ENCODE assay signal across 16 cellular contexts in genomic region chr20:23412026-23412425, GRCh38. TPM values are rescaled to one million over a fixed set of nuclear protein-coding genes. Genes with fewer than 3 reads are reported as not detected.
DNase-seq lines count a peak whose midpoint lies in the region; ATAC-seq and TF ChIP-seq lines count a peak whose summit lies in the region.
"Had no signal": no experiment of that assay in that cellular context is flagged by ENCODE, and none has a peak within 500 bp of the region (broad histone marks: within the 10 kb centered on the region; RNA-seq: fewer than 3 reads in every experiment).

No MANE protein-coding gene starts in this region.

- H3K9me3 ChIP-seq in IMR-90 (ENCODE audit: control insufficient read depth, insufficient read depth, low read length) (no peaks in the 10 kb centered on the region), left lung (no peaks in the 10 kb centered on the region)
- H3K9me3 ChIP-seq: esophagus squamous epithelium, prostate gland had no signal

- H4K5ac ChIP-seq in IMR-90 (ENCODE audit: low read depth, low read length), result no peak overlapping the region

- H3K4me2 ChIP-seq in IMR-90 (ENCODE audit: low read depth, low read length), result peak overlapping the region; percentile 52

- H3K9me3 Mint-ChIP-seq in CD14-positive monocyte, result no peaks in the 10 kb centered on the region
- H3K9me3 Mint-ChIP-seq: activated naive CD4-positive, alpha-beta T cell treated with anti-CD3 and anti-CD28 coated beads, Interleukin-2, amount 50 U/mL, for 24 hours; type B pancreatic cell had no signal

- H3K9ac ChIP-seq in IMR-90 (ENCODE audit: low read depth, low read length), result no peak overlapping the region; the same call in 1 of the 2 replicates

- DNase-seq in AG10803 (ENCODE audit: low read depth) (peak; percentile 82), IMR-90 (peak; percentile 7), cerebellar cortex (ENCODE audit: low spot score) (peak; percentile 30), left lung (no peak), GM19240 (ENCODE audit: insufficient read length, low spot score) (no peak), CD14-positive monocyte (ENCODE audit: low spot score) (no peak)
- DNase-seq: activated CD8-positive, alpha-beta memory T cell treated with anti-CD3 and anti-CD28 coated beads, Interleukin-2, amount 50 U/mL, for 48 hours; esophagus squamous epithelium; Karpas-422; NCI-H187 treated with DMSO at 0.1 percent for 48 hours; stimulated activated CD4-positive, alpha-beta T cell treated with anti-CD3 and anti-CD28 coated beads, Interleukin-4, amount 100 ng/mL, for 1 hour had no signal

- no peak overlapping the region for H2BK15ac ChIP-seq in IMR-90 (ENCODE audit: low read depth, low read length)

- ATAC-seq in IMR-90 (ENCODE audit: low read depth) (peak; percentile 55), left lung (peak; percentile 79), HG02678 (IDR thresholded peaks at IDR 0.05; ENCODE audit: unreplicated experiment) (no peak), HG03432 (IDR thresholded peaks at IDR 0.05; ENCODE audit: unreplicated experiment) (no peak)

- peaks cover 4 to 10% of the 10 kb centered on the region in 2 donors for H3K36me3 Mint-ChIP-seq in CD14-positive monocyte

- no peak overlapping the region for H3K4me3 ChIP-seq in AG10803 (ENCODE audit: low read length)
- H3K4me3 ChIP-seq in IMR-90 (ENCODE audit: insufficient read depth, low read depth, low read length), result no peak overlapping the region
- H3K4me3 ChIP-seq in left lung, result no peak overlapping the region
- H3K4me3 ChIP-seq: esophagus squamous epithelium, prostate gland had no signal

- no peak overlapping the region for H4K91ac ChIP-seq in IMR-90 (ENCODE audit: insufficient read depth, low read depth, low read length)

- no peak overlapping the region for H2BK5ac ChIP-seq in IMR-90 (ENCODE audit: low read depth, low read length, poor library complexity, severe bottlenecking)

- no peaks in the 10 kb centered on the region for H3K27me3 ChIP-seq in IMR-90 (ENCODE audit: control insufficient read depth, insufficient read depth, low read length)
- no peaks in the 10 kb centered on the region for H3K27me3 ChIP-seq in left lung
- H3K27me3 ChIP-seq: esophagus squamous epithelium had no signal

- H4K8ac ChIP-seq in IMR-90 (ENCODE audit: low read depth in 2 of 2, low read length in 2 of 2), result no peak overlapping the region

- H3K27ac Mint-ChIP-seq in CD14-positive monocyte, result no peak overlapping the region
- H3K27ac Mint-ChIP-seq: type B pancreatic cell had no signal

- TF ChIP-seq RAD21 in IMR-90 (IDR thresholded peaks at IDR 0.05; ENCODE audit: low read length), result no peak

- CTCF ChIA-PET in IMR-90 (lab: Yijun Ruan, JAX), result no interaction called here

- peaks cover 7% of the 10 kb centered on the region for H3K4me1 ChIP-seq in IMR-90 (ENCODE audit: control insufficient read depth, insufficient read depth, low read length)
- peaks cover 0 to 20% of the 10 kb centered on the region in 2 donors for H3K4me1 ChIP-seq in left lung
- H3K4me1 ChIP-seq: prostate gland had no signal

- H3K27ac ChIP-seq in IMR-90 (ENCODE audit: insufficient read depth, low read length) (no peak overlapping the region), left lung (no peak overlapping the region)
- H3K27ac ChIP-seq: esophagus squamous epithelium, prostate gland had no signal

- H3K4me3 Mint-ChIP-seq in CD14-positive monocyte, result no peak overlapping the region
- H3K4me3 Mint-ChIP-seq: activated naive CD4-positive, alpha-beta T cell treated with anti-CD3 and anti-CD28 coated beads, Interleukin-2, amount 50 U/mL, for 24 hours; type B pancreatic cell had no signal

- H2BK20ac ChIP-seq in IMR-90 (ENCODE audit: low read depth, low read length), result no peak overlapping the region

- no peak overlapping the region for H3K4ac ChIP-seq in IMR-90 (ENCODE audit: low read depth, low read length)

- H2AK9ac ChIP-seq in IMR-90 (replicated peaks; ENCODE audit: low read depth, low read length, poor library complexity), result no peak overlapping the region

- H3K9me1 ChIP-seq in IMR-90 (ENCODE audit: insufficient read depth, low read length), result 0 out of 2 replicates have a peak, but pooled peaks cover 6% of the 10 kb centered on the region

- POLR2A ChIA-PET in IMR-90 (lab: Charles Lee; ENCODE audit: unreplicated experiment), result no interaction called here

- H3K23ac ChIP-seq in IMR-90 (ENCODE audit: low read depth, low read length), result no peak overlapping the region

- H2AFZ ChIP-seq in IMR-90 (replicated peaks; ENCODE audit: low read length, poor library complexity), result no peak overlapping the region

- TF ChIP-seq CTCF in AG10803 (conservative IDR thresholded peaks at IDR 0.05; ENCODE audit: low read length) (no peak), IMR-90 (conservative IDR thresholded peaks at IDR 0.05; ENCODE audit: low read depth, low read length) (no peak), left lung (IDR thresholded peaks at IDR 0.05) (no peak), CD14-positive monocyte (IDR thresholded peaks at IDR 0.05) (no peak)

- H2BK120ac ChIP-seq in IMR-90 (ENCODE audit: low read depth, low read length), result no peak overlapping the region

- intact Hi-C loops in IMR-90 (cut with micrococcal nuclease), result no loop called here
- intact Hi-C loops in left lung (cut with DNase I), result loop anchor here in 1 of 2 donors (10.0 kb wide), 1 partner anchor 47 kb away; the partner anchor contains the start of gene GZF1
- intact Hi-C loops in CD14-positive monocyte (cut with micrococcal nuclease), result no loop called here

- H3K4me1 Mint-ChIP-seq in CD14-positive monocyte, result peaks cover 11% of the 10 kb centered on the region

- WGBS in IMR-90 (ENCODE audit: extremely low coverage in 2 of 2, insufficient read length in 1 of 2), 2 experiments, result no CpG with 5 or more reads among the region's 1 CpG

- H3K14ac ChIP-seq in IMR-90 (replicated peaks; ENCODE audit: low read depth, low read length), result 0 out of 2 replicates have a peak overlapping the region, but pooled peaks have one; percentile 67

- in situ Hi-C loops in IMR-90 (cut with MboI; ENCODE audit: low sequenced_read_pairs), result no loop called here

- TF ChIP-seq POLR2A in IMR-90 (IDR thresholded peaks at IDR 0.05; ENCODE audit: low read depth, low read length), result no peak

- H3K56ac ChIP-seq in IMR-90 (ENCODE audit: extremely low read depth, insufficient read depth, low read length), result no peak overlapping the region

- no peak overlapping the region; the same call in 1 of the 2 replicates for H2AK5ac ChIP-seq in IMR-90 (ENCODE audit: low read depth, low read length)

- no peaks in the 10 kb centered on the region for H3K36me3 ChIP-seq in IMR-90 (ENCODE audit: control insufficient read depth, insufficient read depth, low read length)
- no peaks in the 10 kb centered on the region for H3K36me3 ChIP-seq in left lung
- H3K36me3 ChIP-seq: esophagus squamous epithelium, prostate gland had no signal

- H3K18ac ChIP-seq in IMR-90 (ENCODE audit: low read depth, low read length), result no peak overlapping the region

- no TSS peak for BruUV-seq in IMR-90 (replicated peaks; lab: Mats Ljungman, UMichigan)

- H3K79me1 ChIP-seq in IMR-90 (ENCODE audit: low read depth in 1 of 2, low read length in 2 of 2), result peaks cover 11 to 54% of the 10 kb centered on the region in 2 experiments

- H4K20me1 ChIP-seq in IMR-90 (ENCODE audit: insufficient read depth, low read length), result peaks cover 42% of the 10 kb centered on the region

- dilution Hi-C loops in IMR-90 (cut with HindIII; ENCODE audit: low sequenced_read_pairs, unreplicated experiment), result no loop called here

- H3K27me3 Mint-ChIP-seq in CD14-positive monocyte (ENCODE audit: low read depth in 3 of 3), result no peaks in the 10 kb centered on the region
- H3K27me3 Mint-ChIP-seq: activated naive CD4-positive, alpha-beta T cell treated with anti-CD3 and anti-CD28 coated beads, Interleukin-2, amount 50 U/mL, for 24 hours; type B pancreatic cell had no signal

TF ChIP-seq in IMR-90, 13 proteins besides CTCF, POLR2A, EP300 and RAD21 (continues in another document):
- TF ChIP-seq MXI1 (IDR thresholded peaks at IDR 0.05; ENCODE audit: borderline replicate concordance, low read depth, low read length), result no peak
- TF ChIP-seq, protein P1, sequence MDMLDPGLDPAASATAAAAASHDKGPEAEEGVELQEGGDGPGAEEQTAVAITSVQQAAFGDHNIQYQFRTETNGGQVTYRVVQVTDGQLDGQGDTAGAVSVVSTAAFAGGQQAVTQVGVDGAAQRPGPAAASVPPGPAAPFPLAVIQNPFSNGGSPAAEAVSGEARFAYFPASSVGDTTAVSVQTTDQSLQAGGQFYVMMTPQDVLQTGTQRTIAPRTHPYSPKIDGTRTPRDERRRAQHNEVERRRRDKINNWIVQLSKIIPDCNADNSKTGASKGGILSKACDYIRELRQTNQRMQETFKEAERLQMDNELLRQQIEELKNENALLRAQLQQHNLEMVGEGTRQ (IDR thresholded peaks at IDR 0.05; ENCODE audit: low read depth, low read length), result no peak; the same call in 1 of the 2 replicates
- no peak; the same call in 1 of the 2 replicates for TF ChIP-seq BHLHE40 (IDR thresholded peaks at IDR 0.05; ENCODE audit: low read depth, low read length)
- TF ChIP-seq RCOR1 (IDR thresholded peaks at IDR 0.05; ENCODE audit: insufficient replicate concordance, low read length), result no peak
- no peak for TF ChIP-seq RFX5 (IDR thresholded peaks at IDR 0.05; ENCODE audit: low read depth, low read length)
- no peak for TF ChIP-seq MAZ (IDR thresholded peaks at IDR 0.05; ENCODE audit: borderline replicate concordance, low read depth, low read length)
- TF ChIP-seq CHD1 (IDR thresholded peaks at IDR 0.05; ENCODE audit: low read depth, low read length), result no peak

RNA-seq across cellular contexts. Expression of gene NAPB, which starts 9.3 kb away (rescaled TPM):
- 3.9 and 5.2 TPM in 2 replicates for total RNA-seq in IMR-90 (2012; rRNA removed)
- 2.8 and 4.4 TPM in 2 replicates for polyA plus RNA-seq in IMR-90 (2012; rRNA removed)
- polyA plus RNA-seq in IMR-90 (2012; cell fraction: cytosol; rRNA removed), result 0.96 and 1.2 TPM in 2 replicates
- 6.0 and 19.9 TPM in 2 replicates for polyA plus RNA-seq in IMR-90 (2012; cell fraction: nucleus; rRNA removed; ENCODE audit: low replicate concordance)
- total RNA-seq in left lung, result 10 to 100 TPM in 1 of 2 donors, 1 to 10 TPM in 1; 8.7 to 11.1 TPM
- polyA plus RNA-seq in CD14-positive monocyte, result 1 to 10 TPM; 2.4 to 2.6 TPM

RNA-seq across cellular contexts. Expression of gene CSTL1, which starts 27.5 kb away (rescaled TPM):
- total RNA-seq in IMR-90 (2012; rRNA removed) (not detected in 2 replicates), left lung (not detected)
- polyA plus RNA-seq in IMR-90 (2012; rRNA removed) (not detected in 2 replicates), CD14-positive monocyte (not detected)
- not detected in 2 replicates for polyA plus RNA-seq in IMR-90 (2012; cell fraction: cytosol; rRNA removed)
- not detected in 2 replicates for polyA plus RNA-seq in IMR-90 (2012; cell fraction: nucleus; rRNA removed; ENCODE audit: low replicate concordance)
- total RNA-seq: esophagus squamous epithelium, prostate gland had no signal

RNA-seq across cellular contexts. Expression of gene CST11, which starts 40.6 kb away (rescaled TPM):
- not detected in 2 replicates for total RNA-seq in IMR-90 (2012; rRNA removed)
- not detected in 2 replicates for polyA plus RNA-seq in IMR-90 (2012; rRNA removed)
- polyA plus RNA-seq in IMR-90 (2012; cell fraction: cytosol; rRNA removed), result not detected in 2 replicates
- polyA plus RNA-seq in IMR-90 (2012; cell fraction: nucleus; rRNA removed; ENCODE audit: low replicate concordance), result not detected in 2 replicates
- not detected for total RNA-seq in left lung
- polyA plus RNA-seq in CD14-positive monocyte, result not detected
- total RNA-seq: esophagus squamous epithelium, prostate gland had no signal

RNA-seq across cellular contexts. Expression of gene GZF1, which starts 50.0 kb away (rescaled TPM):
- total RNA-seq in IMR-90 (2012; rRNA removed) (23.7 and 30.3 TPM in 2 replicates), left lung (10 to 100 TPM; 13.4 to 18.0 TPM)
- polyA plus RNA-seq in IMR-90 (2012; rRNA removed) (24.7 and 25.7 TPM in 2 replicates), CD14-positive monocyte (1 to 10 TPM; 5.5 to 7.0 TPM)
- polyA plus RNA-seq in IMR-90 (2012; cell fraction: cytosol; rRNA removed), result 8.8 and 10.2 TPM in 2 replicates
- 31.4 and 48.4 TPM in 2 replicates for polyA plus RNA-seq in IMR-90 (2012; cell fraction: nucleus; rRNA removed; ENCODE audit: low replicate concordance)

Comparison
In these comparisons a context has a peak if more than half of its experiments do, and no peak if none do; other contexts are left out.
1. DNase-seq: peak in AG10803 (single experiment), IMR-90 (single experiment) and cerebellar cortex (single experiment); none in left lung (0 of 2), GM19240 (single experiment) and CD14-positive monocyte (single experiment).
2. ATAC-seq: peak in IMR-90 (single experiment) and left lung (single experiment); none in HG02678 (single experiment) and HG03432 (single experiment).